ENCODE assay signal across 28 cellular contexts in genomic region chr15:93110502-93111040, GRCh38. TPM values are rescaled to one million over a fixed set of nuclear protein-coding genes. Genes with fewer than 3 reads are reported as not detected.
"Had no signal": no experiment of that assay in that cellular context is flagged by ENCODE, and none has a peak within 500 bp of the region (broad histone marks: within the 10 kb centered on the region; RNA-seq: fewer than 3 reads in every experiment).

No MANE protein-coding gene starts in this region.

- H3K36me3 Mint-ChIP-seq: activated naive CD4-positive, alpha-beta T cell treated with anti-CD3 and anti-CD28 coated beads, Interleukin-2, amount 50 U/mL, for 24 hours; naive B cell; stimulated activated memory B cell treated with anti-CD40 and anti-IgM and Interleukin-4, amounts not matched to agents 10 μg/mL and 1 μg/mL and 100 μg/mL, for 72 hours had no signal

- H3K27ac Mint-ChIP-seq: activated B cell treated with CpG ODN at 0.5 μM for 24 hours; activated CD8-positive, alpha-beta T cell treated with anti-CD3 and anti-CD28 coated beads for 36 hours; activated naive CD8-positive, alpha-beta T cell treated with anti-CD3 and anti-CD28 coated beads, Interleukin-2, amount 50 U/mL, for 24 hours; activated T-helper 17 cell treated with anti-CD3 and anti-CD28 coated beads, Interleukin-2, amount 50 U/mL, for 72 hours; naive B cell; neural progenitor cell; stimulated activated memory B cell treated with anti-CD40 and anti-IgM and Interleukin-4, amounts not matched to agents 10 μg/mL and 1 μg/mL and 100 μg/mL, for 72 hours; T-helper 17 cell had no signal

- H2AFZ ChIP-seq: neural progenitor cell had no signal

- H3K4me3 ChIP-seq: breast epithelium, heart right ventricle, left lung, lung, neural progenitor cell, sigmoid colon, stomach, suprapubic skin, tibial artery had no signal

- ATAC-seq: activated CD8-positive, alpha-beta T cell treated with anti-CD3 and anti-CD28 coated beads for 36 hours; activated naive CD8-positive, alpha-beta T cell treated with anti-CD3 and anti-CD28 coated beads, Interleukin-2, amount 50 U/mL, for 24 hours; activated T-cell treated with anti-CD3 and anti-CD28 coated beads, Interleukin-2, amount 50 U/mL, for 4 hours; activated T-helper 17 cell treated with anti-CD3 and anti-CD28 coated beads, Interleukin-2, amount 50 U/mL, for 72 hours; foreskin keratinocyte; heart right ventricle; stimulated activated memory B cell treated with anti-CD40 and anti-IgM and Interleukin-4, amounts not matched to agents 10 μg/mL and 1 μg/mL and 100 μg/mL, for 72 hours; T-helper 17 cell had no signal

- H3K36me3 ChIP-seq: breast epithelium, heart right ventricle, left lung, neural progenitor cell, sigmoid colon, stomach, suprapubic skin, tibial artery had no signal

- H3K9me3 ChIP-seq: breast epithelium, heart right ventricle, left lung, sigmoid colon, stomach, suprapubic skin, tibial artery had no signal

- H3K9me3 Mint-ChIP-seq: activated B cell treated with CpG ODN at 0.5 μM for 24 hours; activated CD8-positive, alpha-beta T cell treated with anti-CD3 and anti-CD28 coated beads for 36 hours; activated naive CD4-positive, alpha-beta T cell treated with anti-CD3 and anti-CD28 coated beads, Interleukin-2, amount 50 U/mL, for 24 hours; activated naive CD8-positive, alpha-beta T cell treated with anti-CD3 and anti-CD28 coated beads, Interleukin-2, amount 50 U/mL, for 24 hours; activated T-cell treated with anti-CD3 and anti-CD28 coated beads, Interleukin-2, amount 50 U/mL, for 4 hours; activated T-helper 17 cell treated with anti-CD3 and anti-CD28 coated beads, Interleukin-2, amount 50 U/mL, for 72 hours had no signal

- H3K27ac ChIP-seq: breast epithelium, foreskin keratinocyte, heart right ventricle, left lung, neural progenitor cell, sigmoid colon, stomach, suprapubic skin, tibial artery had no signal

- H3K4me1 Mint-ChIP-seq: activated B cell treated with CpG ODN at 0.5 μM for 24 hours; activated naive CD4-positive, alpha-beta T cell treated with anti-CD3 and anti-CD28 coated beads, Interleukin-2, amount 50 U/mL, for 24 hours; activated naive CD8-positive, alpha-beta T cell treated with anti-CD3 and anti-CD28 coated beads, Interleukin-2, amount 50 U/mL, for 24 hours; activated T-helper 17 cell treated with anti-CD3 and anti-CD28 coated beads, Interleukin-2, amount 50 U/mL, for 72 hours; stimulated activated memory B cell treated with anti-CD40 and anti-IgM and Interleukin-4, amounts not matched to agents 10 μg/mL and 1 μg/mL and 100 μg/mL, for 72 hours had no signal

- H3K4me1 ChIP-seq: breast epithelium, foreskin keratinocyte, heart right ventricle, left lung, sigmoid colon, stomach, suprapubic skin, tibial artery had no signal

- H3K27me3 ChIP-seq: breast epithelium, foreskin keratinocyte, sigmoid colon had no signal

- H3K4me3 Mint-ChIP-seq: activated B cell treated with CpG ODN at 0.5 μM for 24 hours; activated CD8-positive, alpha-beta T cell treated with anti-CD3 and anti-CD28 coated beads for 36 hours; activated naive CD4-positive, alpha-beta T cell treated with anti-CD3 and anti-CD28 coated beads, Interleukin-2, amount 50 U/mL, for 24 hours; activated naive CD8-positive, alpha-beta T cell treated with anti-CD3 and anti-CD28 coated beads, Interleukin-2, amount 50 U/mL, for 24 hours; activated T-cell treated with anti-CD3 and anti-CD28 coated beads, Interleukin-2, amount 50 U/mL, for 4 hours; activated T-helper 17 cell treated with anti-CD3 and anti-CD28 coated beads, Interleukin-2, amount 50 U/mL, for 72 hours; naive B cell; neural progenitor cell; stimulated activated memory B cell treated with anti-CD40 and anti-IgM and Interleukin-4, amounts not matched to agents 10 μg/mL and 1 μg/mL and 100 μg/mL, for 72 hours; T-helper 17 cell had no signal

- DNase-seq: activated B cell treated with CpG ODN at 0.5 μM for 24 hours; activated CD4-positive, alpha-beta T cell treated with anti-CD3 and anti-CD28 coated beads, Interleukin-2, amount 50 U/mL, for 1 hour; activated CD8-positive, alpha-beta T cell treated with anti-CD3 and anti-CD28 coated beads for 36 hours; activated gamma-delta T cell treated with Interleukin-2 at 50 U/mL for 16 hours; activated naive CD8-positive, alpha-beta T cell treated with anti-CD3 and anti-CD28 coated beads, Interleukin-2, amount 50 U/mL, for 24 hours; activated T-cell treated with anti-CD3 and anti-CD28 coated beads, Interleukin-2, amount 50 U/mL, for 4 hours; amygdala; central memory CD4-positive, alpha-beta T cell; foreskin keratinocyte; heart right ventricle; naive B cell; posterior cingulate gyrus; sigmoid colon; small intestine; stimulated activated CD4-positive, alpha-beta T cell treated with anti-CD3 and anti-CD28 coated beads, Interleukin-4, amount 100 ng/mL, for 4 hours; stimulated activated CD8-positive, alpha-beta memory T cell treated with anti-CD3 and anti-CD28 coated beads, Interleukin-4, amount 100 ng/mL, for 48 hours; stomach; T-helper 17 cell; T1000 had no signal

RNA-seq across cellular contexts. Expression of gene RGMA, which starts 21.6 kb away (rescaled TPM):
- total RNA-seq: activated B cell treated with CpG ODN at 0.5 μM for 24 hours; activated CD8-positive, alpha-beta T cell treated with anti-CD3 and anti-CD28 coated beads for 36 hours; T-helper 17 cell had no signal
